In the genomic region with DNA sequence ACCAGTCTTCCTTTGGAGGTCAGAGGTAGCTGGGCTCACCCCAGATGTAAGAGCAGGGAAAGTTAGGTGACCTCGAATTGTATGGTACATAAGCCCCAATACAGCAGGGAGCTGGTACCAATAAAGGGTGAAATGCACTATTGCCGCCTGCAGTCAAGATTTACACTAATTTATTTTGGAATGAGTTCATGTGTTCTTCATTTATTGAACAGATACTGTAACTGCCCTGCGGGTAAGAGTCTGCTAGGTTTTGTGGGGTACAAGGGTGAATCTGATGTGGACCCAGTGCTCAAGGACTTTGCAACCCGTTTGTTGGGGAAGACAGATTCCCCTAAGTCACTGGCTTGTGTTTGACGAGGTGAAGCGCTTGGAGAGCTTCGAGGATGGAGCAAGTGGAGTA, we compare ENCODE assay signal across 30 cellular contexts. TPM values are rescaled to one million over a fixed set of nuclear protein-coding genes. Genes with fewer than 3 reads are reported as not detected.
DNase-seq lines count a peak whose midpoint lies in the region; ATAC-seq, FAIRE-seq and TF ChIP-seq lines count a peak whose summit lies in the region.
"Had no signal": no experiment of that assay in that cellular context is flagged by ENCODE, and none has a peak within 500 bp of the region (broad histone marks: within the 10 kb centered on the region; RNA-seq: fewer than 3 reads in every experiment).

No MANE protein-coding gene starts in this region.

- H3K27me3 Mint-ChIP-seq in CD4-positive, alpha-beta T cell: no peaks in the 10 kb centered on the region

- no peaks in the 10 kb centered on the region for H3K9me1 ChIP-seq in K562 (ENCODE audit: control insufficient read depth, insufficient read depth, low read length)

- H3K79me2 ChIP-seq in K562 (ENCODE audit: control insufficient read depth, insufficient read depth, low read length): peaks cover 21% of the 10 kb centered on the region
- H3K79me2 ChIP-seq in osteoblast (ENCODE audit: insufficient read depth, low read length): peaks cover 39% of the 10 kb centered on the region

- H4K20me1 ChIP-seq in K562 (replicated peaks; ENCODE audit: control insufficient read depth, insufficient read depth, low read length): peaks cover 12% of the 10 kb centered on the region
- peaks cover 45% of the 10 kb centered on the region for H4K20me1 ChIP-seq in osteoblast (ENCODE audit: insufficient read depth, low read length)

- H3K4me1 ChIP-seq in K562 (replicated peaks in 1 of 2; ENCODE audit: control insufficient read depth in 2 of 2, insufficient read depth in 2 of 2, low read length in 2 of 2): peaks cover 15 to 28% of the 10 kb centered on the region in 2 experiments
- peaks cover 21% of the 10 kb centered on the region for H3K4me1 ChIP-seq in osteoblast (ENCODE audit: insufficient read depth, low read length)

- no TSS peak for BruUV-seq in K562 (replicated peaks; lab: Mats Ljungman, UMichigan)

- POLR2A ChIA-PET in CD4-positive, alpha-beta T cell (lab: Charles Lee): no interaction called here
- POLR2A ChIA-PET in RWPE1 (lab: Yijun Ruan, JAX; ENCODE audit: low non-redundant PET): interaction anchor here (0.7 to 1.5 kb wide), 4 partner anchors 15 to 64 kb away, joined by 3 to 4 read pairs (median 4); a partner anchor contains a TSS
- POLR2A ChIA-PET in K562 (lab: Yijun Ruan, JAX): interaction anchor here (0.6 to 2.7 kb wide), 4 partner anchors 11 to 358 kb away, joined by 3 to 12 read pairs (median 4); no protein-coding TSS in a partner anchor

- no peak for TF ChIP-seq EP300 in K562 (IDR thresholded peaks at IDR 0.05; ENCODE audit: low read length)

- intact Hi-C loops in CD4-positive, alpha-beta T cell (cut with DNase I, micrococcal nuclease): no loop called here
- intact Hi-C loops in K562 (cut with micrococcal nuclease): no loop called here

- WGBS in K562 (ENCODE audit: insufficient coverage, low coverage, missing lambda C conversion rate): 70% methylated on average over 7 of the region's 7 CpGs

- H3K36me3 Mint-ChIP-seq in CD4-positive, alpha-beta T cell (ENCODE audit: low read depth): peaks cover 38% of the 10 kb centered on the region

- in situ Hi-C loops in K562 (cut with MboI): no loop called here

- no peak for TF ChIP-seq RAD21 in K562 (CRISPR knock-in tag; conservative IDR thresholded peaks at IDR 0.05 in 1 of 2, IDR thresholded peaks at IDR 0.05 in 1 of 2)

- H3K9me3 Mint-ChIP-seq in CD4-positive, alpha-beta T cell: no peaks in the 10 kb centered on the region
- H3K9me3 Mint-ChIP-seq: CD8-positive, alpha-beta T cell had no signal

- H2AFZ ChIP-seq in K562 (ENCODE audit: low read depth, low read length) (no peak overlapping the region), osteoblast (ENCODE audit: low read length) (no peak overlapping the region)

- CTCF ChIA-PET in CD4-positive, alpha-beta T cell (lab: Charles Lee): no interaction called here
- CTCF ChIA-PET in RWPE1 (lab: Yijun Ruan, JAX) (interaction anchor here (0.6 kb wide), 1 partner anchor 355 kb away, joined by 3 read pairs; no protein-coding TSS in a partner anchor), K562 (lab: Yijun Ruan, JAX; ENCODE audit: low intra/inter-chr PET ratio) (no interaction called here)

- H3K4me1 Mint-ChIP-seq in CD4-positive, alpha-beta T cell (ENCODE audit: low read depth): peaks cover 27% of the 10 kb centered on the region

- H3K27ac Mint-ChIP-seq in CD4-positive, alpha-beta T cell: peak overlapping the region; percentile 42
- H3K27ac Mint-ChIP-seq: CD8-positive, alpha-beta T cell had no signal

- DNase-seq in CD4-positive, alpha-beta T cell: no peak
- DNase-seq in RWPE1 (ENCODE audit: low spot score): no peak
- DNase-seq in K562 (ENCODE audit: extremely low read depth in 1 of 4, low spot score in 3 of 4): no peak
- peak; percentile 62 for DNase-seq in osteoblast (ENCODE audit: insufficient read length, low spot score, missing footprints)
- DNase-seq: AML-193; Caco-2; CD8-positive, alpha-beta T cell; DMS 273 treated with DMSO at 0.1 percent for 48 hours; DMS79; EL; GDM1; IMR-90; MM.1S; NCI-H2029; NCI-H446 treated with DMSO at 0.1 percent for 48 hours; NCI-H526; NCI-H82; NK-92 treated with Interleukin-12 subunit alpha and Interleukin-12 subunit beta, amount 100 ng/mL, for 24 hours; PC-3; SHP77 had no signal

- H3K9me3 ChIP-seq in CD4-positive, alpha-beta T cell (ENCODE audit: control insufficient read depth, low read length): no peaks in the 10 kb centered on the region
- H3K9me3 ChIP-seq in K562 (replicated peaks; ENCODE audit: control insufficient read depth, insufficient read depth, low read depth, low read length) (no peaks in the 10 kb centered on the region), osteoblast (ENCODE audit: low read depth, low read length) (no peaks in the 10 kb centered on the region)
- H3K9me3 ChIP-seq: A549; BLaER1 treated with 17β-estradiol and CSF1 and Interleukin-3, amounts not matched to agents 10 nM and 100 nM; Caco-2 had no signal

- TF ChIP-seq POLR2A in K562 (conservative IDR thresholded peaks at IDR 0.05): no peak

- H3K36me3 ChIP-seq in K562 (ENCODE audit: control insufficient read depth, insufficient read depth, low read length): peaks cover 45% of the 10 kb centered on the region; the same call in 2 of the 3 replicates
- peaks cover 49% of the 10 kb centered on the region for H3K36me3 ChIP-seq in osteoblast (ENCODE audit: insufficient read depth, low read length)

- ATAC-seq in CD4-positive, alpha-beta T cell (ENCODE audit: poor library complexity): no peak
- ATAC-seq in K562 (no peak), GM18868 (IDR thresholded peaks at IDR 0.05; ENCODE audit: unreplicated experiment) (no peak), HG03460 (IDR thresholded peaks at IDR 0.05; ENCODE audit: unreplicated experiment) (no peak), HG03097 (IDR thresholded peaks at IDR 0.05; ENCODE audit: low FRiP score, unreplicated experiment) (no peak)
- ATAC-seq: A549; CD8-positive, alpha-beta T cell; GM12878; PC-3 had no signal

- H3K27me3 ChIP-seq in CD4-positive, alpha-beta T cell (ENCODE audit: control insufficient read depth, insufficient read depth, low read length): no peaks in the 10 kb centered on the region
- H3K27me3 ChIP-seq in K562 (ENCODE audit: control insufficient read depth in 2 of 2, insufficient read depth in 2 of 2, low read length in 2 of 2) (no peaks in the 10 kb centered on the region), osteoblast (ENCODE audit: insufficient read depth, low read length) (no peaks in the 10 kb centered on the region)
- H3K27me3 ChIP-seq: BLaER1 treated with 17β-estradiol and CSF1 and Interleukin-3, amounts not matched to agents 10 nM and 100 nM had no signal

- H3K4me2 ChIP-seq in K562 (ENCODE audit: insufficient read depth, low read length): no peak overlapping the region
- no peak overlapping the region for H3K4me2 ChIP-seq in osteoblast (ENCODE audit: insufficient read depth, low read length)
- H3K4me2 ChIP-seq: A549; BLaER1 treated with 17β-estradiol and CSF1 and Interleukin-3, amounts not matched to agents 10 nM and 100 nM; KMS-11 had no signal

- no peak overlapping the region for H3K4me3 ChIP-seq in K562
- H3K4me3 ChIP-seq in osteoblast (ENCODE audit: insufficient read depth, low read length): no peak overlapping the region
- H3K4me3 ChIP-seq: A549; BLaER1 treated with 17β-estradiol and CSF1 and Interleukin-3, amounts not matched to agents 10 nM and 100 nM; GM12878 had no signal

- no peak for TF ChIP-seq CTCF in CD4-positive, alpha-beta T cell (IDR thresholded peaks at IDR 0.05)
- TF ChIP-seq CTCF in RWPE1 (conservative IDR thresholded peaks at IDR 0.05; ENCODE audit: low read depth) (no peak), K562 (IDR thresholded peaks at IDR 0.05 in 2 of 3, conservative IDR thresholded peaks at IDR 0.05 in 1 of 3; ENCODE audit: insufficient read depth in 2 of 3, low read depth in 1 of 3, low read length in 3 of 3) (no peak), osteoblast (IDR thresholded peaks at IDR 0.05; ENCODE audit: extremely low read depth, low read depth, low read length) (no peak)

- FAIRE-seq in K562 (lab: Jason Lieb, UNC): peak; percentile 62
- FAIRE-seq: A549, GM12878, H1 had no signal

- H3K4me3 Mint-ChIP-seq in CD4-positive, alpha-beta T cell: peak overlapping the region; percentile 45
- H3K4me3 Mint-ChIP-seq: CD8-positive, alpha-beta T cell had no signal

- H3K9ac ChIP-seq in K562 (ENCODE audit: insufficient read depth in 1 of 2, low read depth in 2 of 2, low read length in 2 of 2): no peak overlapping the region
- H3K9ac ChIP-seq: KMS-11 had no signal

- H3K27ac ChIP-seq in CD4-positive, alpha-beta T cell (ENCODE audit: low read depth, low read length): no peak overlapping the region
- H3K27ac ChIP-seq in RWPE1 (peak overlapping the region; percentile 42), K562 (ENCODE audit: extremely low read depth, low read depth, low read length) (no peak overlapping the region), osteoblast (ENCODE audit: low read depth, low read length) (no peak overlapping the region)
- H3K27ac ChIP-seq: A549; BLaER1 treated with 17β-estradiol and CSF1 and Interleukin-3, amounts not matched to agents 10 nM and 100 nM; KMS-11 had no signal

RNA-seq across cellular contexts. Expression of a gene that starts 2.5 kb away (rescaled TPM):
- 10 to 100 TPM; 21.4 to 22.5 TPM for total RNA-seq in CD4-positive, alpha-beta T cell
- 54.4 and 105 TPM in 2 replicates for total RNA-seq in K562 (2011; cell fraction: chromatin; rRNA removed; ENCODE audit: low replicate concordance)
- 56.5 and 57.4 TPM in 2 replicates for total RNA-seq in K562 (2011; cell fraction: nucleolus; rRNA removed)
- total RNA-seq in K562 (2011; cell fraction: nucleoplasm; rRNA removed): 36.4 and 43.2 TPM in 2 replicates
- total RNA-seq in K562 (2014; rRNA removed): 31.3 and 41.1 TPM in 2 replicates
- total RNA-seq in K562 (2014; rRNA removed; fragmentation: Illumina TruSeq; extraction: Trizol): 10.3 and 13.4 TPM in 2 replicates
- total RNA-seq in K562 (2015; rRNA removed; fragmentation: Illumina TruSeq; extraction: Trizol): 28.4 and 29.5 TPM in 2 replicates
- total RNA-seq in K562 (2021): 42.3 and 42.8 TPM in 2 replicates
- 22.4 and 23.4 TPM in 2 replicates for polyA plus RNA-seq in K562 (2011; rRNA removed)
- polyA plus RNA-seq in K562 (2011; cell fraction: cytosol; rRNA removed): 25.9 and 38.5 TPM in 2 replicates
- polyA plus RNA-seq in K562 (2011; cell fraction: nucleus; rRNA removed): 42.6 and 52.5 TPM in 2 replicates
- 28.8 and 29.1 TPM in 2 replicates for polyA plus RNA-seq in K562 (2012)
- 21.8 and 27.2 TPM in 2 replicates for polyA plus RNA-seq in K562 (2014; fragmentation: Illumina TruSeq; extraction: Trizol)
- under 1 TPM; 0.95 to 0.99 TPM for polyA plus RNA-seq in K562 (2014; fragmentation: Nextera tagmentation; extraction: Ambion mirVana)
- polyA plus RNA-seq in K562 (2014; rRNA removed): 25.5 and 26.3 TPM in 2 replicates
- polyA minus RNA-seq in K562 (2011; rRNA and poly(A)+ RNA removed): 17.3 and 29.6 TPM in 2 replicates
- 26.0 and 31.4 TPM in 2 replicates for polyA minus RNA-seq in K562 (2011; cell fraction: cytosol; rRNA and poly(A)+ RNA removed)
- polyA minus RNA-seq in K562 (2011; cell fraction: nucleus; rRNA and poly(A)+ RNA removed): 10.2 and 12.2 TPM in 2 replicates
- 41.5 and 53.9 TPM in 2 replicates for total RNA-seq in osteoblast

RNA-seq across cellular contexts. Expression of a gene that starts 27.3 kb away (rescaled TPM):
- 10 to 100 TPM; 15.1 to 15.3 TPM for total RNA-seq in CD4-positive, alpha-beta T cell
- 66.8 and 118 TPM in 2 replicates for total RNA-seq in K562 (2011; cell fraction: chromatin; rRNA removed; ENCODE audit: low replicate concordance)
- total RNA-seq in K562 (2011; cell fraction: nucleolus; rRNA removed): 62.7 and 66.1 TPM in 2 replicates
- 60.7 and 71.2 TPM in 2 replicates for total RNA-seq in K562 (2011; cell fraction: nucleoplasm; rRNA removed)
- total RNA-seq in K562 (2014; rRNA removed) (54.7 and 69.8 TPM in 2 replicates), K562 (2014; rRNA removed; fragmentation: Illumina TruSeq; extraction: Trizol) (60.6 and 66.7 TPM in 2 replicates), K562 (2015; rRNA removed; fragmentation: Illumina TruSeq; extraction: Trizol) (74.6 and 76.2 TPM in 2 replicates), K562 (2021) (94.2 and 95.4 TPM in 2 replicates), osteoblast (99.6 and 115 TPM in 2 replicates)
- polyA plus RNA-seq in K562 (2011; rRNA removed) (97.8 and 117 TPM in 2 replicates), K562 (2014; fragmentation: Illumina TruSeq; extraction: Trizol) (112 and 115 TPM in 2 replicates), K562 (2014; fragmentation: Nextera tagmentation; extraction: Ambion mirVana) (1 to 10 TPM; 1.9 to 9.3 TPM), K562 (2014; rRNA removed) (98.5 and 99.5 TPM in 2 replicates)
- polyA plus RNA-seq in K562 (2011; cell fraction: cytosol; rRNA removed): 109 and 128 TPM in 2 replicates
- 76.7 and 81.1 TPM in 2 replicates for polyA plus RNA-seq in K562 (2011; cell fraction: nucleus; rRNA removed)
- 73.1 and 95.5 TPM in 2 replicates for polyA plus RNA-seq in K562 (2012)
- 48.0 and 69.0 TPM in 2 replicates for polyA minus RNA-seq in K562 (2011; rRNA and poly(A)+ RNA removed)
- polyA minus RNA-seq in K562 (2011; cell fraction: cytosol; rRNA and poly(A)+ RNA removed): 69.2 and 82.6 TPM in 2 replicates
- 18.4 and 23.2 TPM in 2 replicates for polyA minus RNA-seq in K562 (2011; cell fraction: nucleus; rRNA and poly(A)+ RNA removed)

RNA-seq across cellular contexts. Expression of a gene that starts 31.1 kb away (rescaled TPM):
- total RNA-seq in CD4-positive, alpha-beta T cell: not detected
- total RNA-seq in K562 (2011; cell fraction: chromatin; rRNA removed; ENCODE audit: low replicate concordance): not detected in 2 replicates
- not detected in 2 replicates for total RNA-seq in K562 (2011; cell fraction: nucleolus; rRNA removed)
- not detected in 2 replicates for total RNA-seq in K562 (2011; cell fraction: nucleoplasm; rRNA removed)
- total RNA-seq in K562 (2014; rRNA removed): not detected in 2 replicates
- not detected in 2 replicates for total RNA-seq in K562 (2014; rRNA removed; fragmentation: Illumina TruSeq; extraction: Trizol)
- not detected in 2 replicates for total RNA-seq in K562 (2015; rRNA removed; fragmentation: Illumina TruSeq; extraction: Trizol)
- total RNA-seq in K562 (2021): not detected in 2 replicates
- polyA plus RNA-seq in K562 (2011; rRNA removed): not detected in 2 replicates
- not detected in 2 replicates for polyA plus RNA-seq in K562 (2011; cell fraction: cytosol; rRNA removed)
- polyA plus RNA-seq in K562 (2011; cell fraction: nucleus; rRNA removed): not detected in 2 replicates
- polyA plus RNA-seq in K562 (2012): not detected in 2 replicates
- polyA plus RNA-seq in K562 (2014; fragmentation: Illumina TruSeq; extraction: Trizol): not detected in 2 replicates
- polyA plus RNA-seq in K562 (2014; fragmentation: Nextera tagmentation; extraction: Ambion mirVana): not detected
- not detected in 2 replicates for polyA plus RNA-seq in K562 (2014; rRNA removed)
- polyA minus RNA-seq in K562 (2011; rRNA and poly(A)+ RNA removed): not detected in 2 replicates
- not detected in 2 replicates for polyA minus RNA-seq in K562 (2011; cell fraction: cytosol; rRNA and poly(A)+ RNA removed)
- polyA minus RNA-seq in K562 (2011; cell fraction: nucleus; rRNA and poly(A)+ RNA removed): not detected in 2 replicates
- total RNA-seq in osteoblast: not detected in 2 replicates
- total RNA-seq: CD8-positive, alpha-beta T cell; GM12878; H1; IMR-90; PC-3; RPMI7951; SK-MEL-5 had no signal
- polyA plus RNA-seq: A549, H1 had no signal
